Comparison of ENCODE assay signal across 20 cellular contexts in genomic region chr2:96729748-96730147, GRCh38.
"Had no signal": no experiment of that assay in that cellular context is flagged by ENCODE, and none has a peak within 500 bp of the region (broad histone marks: within the 10 kb centered on the region; RNA-seq: fewer than 3 reads in every experiment).

No MANE protein-coding gene starts in this region.

- H3K27ac Mint-ChIP-seq: dendritic cell treated with granulocyte-macrophage colony-stimulating factor and Interleukin-4, amounts not matched to agents 40 ng/mL and 50 ng/mL, for 4 days had no signal

- H3K27me3 ChIP-seq: ascending aorta, breast epithelium, esophagus squamous epithelium, ovary, right lobe of liver, thyroid gland had no signal

- H3K27me3 Mint-ChIP-seq: dendritic cell treated with granulocyte-macrophage colony-stimulating factor and Interleukin-4, amounts not matched to agents 40 ng/mL and 50 ng/mL, for 4 days; naive thymus-derived CD8-positive, alpha-beta T cell had no signal

- FAIRE-seq: endothelial cell of umbilical vein, frontal cortex had no signal

- H3K9me3 ChIP-seq: ascending aorta, breast epithelium, esophagus squamous epithelium, ovary, psoas muscle, right lobe of liver, thyroid gland had no signal

- ATAC-seq: activated CD4-positive, CD25-positive, alpha-beta regulatory T cell treated with anti-CD3 and anti-CD28 coated beads, Interleukin-2, amount 50 U/mL, for 24 hours; activated T-cell treated with anti-CD3 and anti-CD28 coated beads, Interleukin-2, amount 50 U/mL, for 4 hours; naive thymus-derived CD8-positive, alpha-beta T cell; psoas muscle; right lobe of liver had no signal

- DNase-seq: activated CD4-positive, alpha-beta T cell treated with anti-CD3 and anti-CD28 coated beads, Interleukin-2, amount 50 U/mL, for 1 hour; activated CD8-positive, alpha-beta memory T cell treated with anti-CD3 and anti-CD28 coated beads, Interleukin-2, amount 50 U/mL, for 4 hours; activated effector memory CD4-positive, alpha-beta T cell treated with anti-CD3 and anti-CD28 coated beads, Interleukin-2, amount 50 U/mL, for 16 hours; activated naive CD4-positive, alpha-beta T cell treated with anti-CD3 and anti-CD28 coated beads, Interleukin-2, amount 50 U/mL, for 16 hours; activated T-cell treated with anti-CD3 and anti-CD28 coated beads, Interleukin-2, amount 50 U/mL, for 4 hours; effector memory CD4-positive, alpha-beta T cell; esophagus squamous epithelium; mesendoderm; naive thymus-derived CD8-positive, alpha-beta T cell; ovary; psoas muscle; right lobe of liver; stimulated activated naive CD4-positive, alpha-beta T cell; thyroid gland had no signal

- H3K4me3 ChIP-seq: ascending aorta, breast epithelium, esophagus squamous epithelium, ovary, psoas muscle, right lobe of liver, thyroid gland had no signal

- H3K9me3 Mint-ChIP-seq: activated T-cell treated with anti-CD3 and anti-CD28 coated beads, Interleukin-2, amount 50 U/mL, for 4 hours; dendritic cell treated with granulocyte-macrophage colony-stimulating factor and Interleukin-4, amounts not matched to agents 40 ng/mL and 50 ng/mL, for 4 days; naive thymus-derived CD8-positive, alpha-beta T cell had no signal

- H3K4me3 Mint-ChIP-seq: activated T-cell treated with anti-CD3 and anti-CD28 coated beads, Interleukin-2, amount 50 U/mL, for 4 hours; dendritic cell treated with granulocyte-macrophage colony-stimulating factor and Interleukin-4, amounts not matched to agents 40 ng/mL and 50 ng/mL, for 4 days; naive thymus-derived CD8-positive, alpha-beta T cell had no signal

- H3K36me3 ChIP-seq: breast epithelium, ovary had no signal

- H3K4me1 ChIP-seq: ascending aorta, right lobe of liver had no signal

- H3K27ac ChIP-seq: ascending aorta, esophagus squamous epithelium, ovary, psoas muscle, right lobe of liver had no signal
